20 cellular contexts compared by ENCODE assay signal in genomic region chr13:70347947-70348620, GRCh38.
A peak's percentile ranks its signal among the peaks of the same experiment; 100 is the strongest.
DNase-seq lines count a peak whose midpoint lies in the region; ATAC-seq, FAIRE-seq and TF ChIP-seq lines count a peak whose summit lies in the region.
"Had no signal": no experiment of that assay in that cellular context is flagged by ENCODE, and none has a peak within 500 bp of the region (broad histone marks: within the 10 kb centered on the region; RNA-seq: fewer than 3 reads in every experiment).

No MANE protein-coding gene starts in this region.

- FAIRE-seq in D721Med (lab: Jason Lieb, UNC), result peak; percentile 6
- no peak for FAIRE-seq in pancreas (lab: Jason Lieb, UNC)
- FAIRE-seq: A549, G401.6, GM12891, GM19239 had no signal

- TF ChIP-seq CTCF in D721Med (IDR thresholded peaks at IDR 0.05; ENCODE audit: insufficient read depth, missing control alignments), result no peak
- no peak for TF ChIP-seq CTCF in body of pancreas (IDR thresholded peaks at IDR 0.05)
- no peak for TF ChIP-seq CTCF in pancreas (IDR thresholded peaks at IDR 0.05)

- TF ChIP-seq POLR2A in body of pancreas (IDR thresholded peaks at IDR 0.05), result no peak

- POLR2A ChIA-PET in activated CD4-positive, alpha-beta T cell treated with anti-CD3 and anti-CD28 coated beads for 36 hours (lab: Charles Lee), result no interaction called here

- H3K4me1 ChIP-seq in body of pancreas (peaks cover 3% of the 10 kb centered on the region), pancreas (peaks cover 0 to 14% (median 5%) of the 10 kb centered on the region in 3 donors)
- H3K4me1 ChIP-seq: A549 had no signal

- intact Hi-C loops in body of pancreas (cut with DNase I), result no loop called here
- intact Hi-C loops in pancreas (cut with DNase I), result no loop called here
- intact Hi-C loops in activated CD4-positive, alpha-beta T cell treated with anti-CD3 and anti-CD28 coated beads for 36 hours (cut with DNase I, micrococcal nuclease), result no loop called here

- no peaks in the 10 kb centered on the region for H3K27me3 ChIP-seq in body of pancreas
- H3K27me3 ChIP-seq in pancreas, result no peaks in the 10 kb centered on the region
- H3K27me3 ChIP-seq: BLaER1 treated with 17β-estradiol and CSF1 and Interleukin-3, amounts not matched to agents 10 nM and 100 nM had no signal

- H3K9me3 ChIP-seq in body of pancreas (no peaks in the 10 kb centered on the region), pancreas (no peaks in the 10 kb centered on the region)
- H3K9me3 ChIP-seq: A549; BLaER1 treated with 17β-estradiol and CSF1 and Interleukin-3, amounts not matched to agents 10 nM and 100 nM had no signal

- peaks cover 5% of the 10 kb centered on the region for H3K9me3 Mint-ChIP-seq in activated CD4-positive, alpha-beta T cell treated with anti-CD3 and anti-CD28 coated beads for 36 hours (ENCODE audit: low read depth)

- WGBS in body of pancreas, 2 donors, result 30 to 35% methylated on average over 8 of the region's 8 CpGs
- WGBS in pancreas, 2 donors, result 28 to 32% methylated on average over 8 of the region's 8 CpGs

- H3K27ac ChIP-seq in body of pancreas, result peak overlapping the region in 3 of 4 donors; percentile 28 to 67 (median 66)
- H3K27ac ChIP-seq in pancreas, result peak overlapping the region; percentile 7 to 57 (median 32)
- H3K27ac ChIP-seq: 22Rv1; A549; BLaER1 treated with 17β-estradiol and CSF1 and Interleukin-3, amounts not matched to agents 10 nM and 100 nM; C4-2B had no signal

- no peaks in the 10 kb centered on the region for H3K27me3 Mint-ChIP-seq in activated CD4-positive, alpha-beta T cell treated with anti-CD3 and anti-CD28 coated beads for 36 hours
- H3K27me3 Mint-ChIP-seq: B cell; CD4-positive, alpha-beta T cell had no signal

- H3K27ac Mint-ChIP-seq in activated CD4-positive, alpha-beta T cell treated with anti-CD3 and anti-CD28 coated beads for 36 hours, result no peak overlapping the region
- H3K27ac Mint-ChIP-seq: B cell; CD4-positive, alpha-beta T cell; CD8-positive, alpha-beta T cell had no signal

- H3K4me3 ChIP-seq in body of pancreas (no peak overlapping the region), pancreas (peak overlapping the region in 1 of 4 donors; percentile 10)
- H3K4me3 ChIP-seq: A549; BLaER1 treated with 17β-estradiol and CSF1 and Interleukin-3, amounts not matched to agents 10 nM and 100 nM had no signal

- CTCF ChIA-PET in activated CD4-positive, alpha-beta T cell treated with anti-CD3 and anti-CD28 coated beads for 36 hours (lab: Charles Lee), result interaction anchor here (1.6 kb wide), 1 partner anchor 46 kb away, joined by 4 read pairs; no protein-coding TSS in a partner anchor

- H3K36me3 ChIP-seq in body of pancreas (replicated peaks in 1 of 2; ENCODE audit: insufficient read depth in 1 of 2, low read depth in 2 of 2), result no peaks in the 10 kb centered on the region
- H3K36me3 ChIP-seq in pancreas, result no peaks in the 10 kb centered on the region
- H3K36me3 ChIP-seq: BLaER1 treated with 17β-estradiol and CSF1 and Interleukin-3, amounts not matched to agents 10 nM and 100 nM had no signal

- DNase-seq in DMS53 (lab: John Stamatoyannopoulos, UW), result peak; percentile 1
- no peak for DNase-seq in DMS53 treated with DMSO at 0.1 percent for 48 hours (lab: John Stamatoyannopoulos, UW; ENCODE audit: unreplicated experiment)
- DNase-seq in D721Med (ENCODE audit: insufficient read length, low spot score), result no peak
- DNase-seq in body of pancreas, result peak in 3 of 4 donors; percentile 18 to 35 (median 21)
- peak in 2 of 6 donors; percentile 8 to 17 for DNase-seq in pancreas
- no peak for DNase-seq in activated CD4-positive, alpha-beta T cell treated with anti-CD3 and anti-CD28 coated beads for 36 hours
- no peak for DNase-seq in activated CD8-positive, alpha-beta memory T cell treated with anti-CD3 and anti-CD28 coated beads for 24 hours
- DNase-seq: AML-193; CD4-positive, alpha-beta T cell; CD8-positive, alpha-beta T cell; DMS79 treated with DMSO at 0.1 percent for 48 hours; GF-D8 had no signal

- H3K4me1 Mint-ChIP-seq in activated CD4-positive, alpha-beta T cell treated with anti-CD3 and anti-CD28 coated beads for 36 hours, result no peaks in the 10 kb centered on the region
- H3K4me1 Mint-ChIP-seq: B cell had no signal

- no peak overlapping the region for H3K4me3 Mint-ChIP-seq in activated CD4-positive, alpha-beta T cell treated with anti-CD3 and anti-CD28 coated beads for 36 hours
- H3K4me3 Mint-ChIP-seq: B cell; CD4-positive, alpha-beta T cell; CD8-positive, alpha-beta T cell had no signal

- ATAC-seq in body of pancreas, result peak; percentile 86
- ATAC-seq in pancreas, result peak; percentile 84 to 94 (median 90)
- no peak for ATAC-seq in activated CD4-positive, alpha-beta T cell treated with anti-CD3 and anti-CD28 coated beads for 36 hours
- ATAC-seq: A549; CD8-positive, alpha-beta T cell had no signal

- no peaks in the 10 kb centered on the region for H3K36me3 Mint-ChIP-seq in activated CD4-positive, alpha-beta T cell treated with anti-CD3 and anti-CD28 coated beads for 36 hours (ENCODE audit: low read depth)
- H3K36me3 Mint-ChIP-seq: CD8-positive, alpha-beta T cell had no signal

Comparison
In these comparisons a context has a peak if more than half of its experiments do, and no peak if none do; other contexts are left out.
1. DNase-seq: peak in DMS53 (single experiment) and body of pancreas (3 of 4); none in DMS53 treated with DMSO at 0.1 percent for 48 hours (single experiment), D721Med (single experiment), activated CD4-positive, alpha-beta T cell treated with anti-CD3 and anti-CD28 coated beads for 36 hours (single experiment) and activated CD8-positive, alpha-beta memory T cell treated with anti-CD3 and anti-CD28 coated beads for 24 hours (single experiment).